ENCODE assay signal across 18 cellular contexts in genomic region chr1:101283443-101283842, GRCh38. TPM values are rescaled to one million over a fixed set of nuclear protein-coding genes. Genes with fewer than 3 reads are reported as not detected.
DNase-seq lines count a peak whose midpoint lies in the region; ATAC-seq and TF ChIP-seq lines count a peak whose summit lies in the region.
"Had no signal": no experiment of that assay in that cellular context is flagged by ENCODE, and none has a peak within 500 bp of the region (broad histone marks: within the 10 kb centered on the region; RNA-seq: fewer than 3 reads in every experiment).

No MANE protein-coding gene starts in this region.

- no peak overlapping the region for H3K23ac ChIP-seq in mesenchymal stem cell (ENCODE audit: low read length in 2 of 2)

- H3K9me3 ChIP-seq in mesenchymal stem cell (ENCODE audit: control insufficient read depth, low read length), result no peaks in the 10 kb centered on the region
- H3K9me3 ChIP-seq: left lung, ovary, sigmoid colon had no signal

- H3K4ac ChIP-seq in mesenchymal stem cell (ENCODE audit: low read depth in 1 of 2, low read length in 2 of 2), result no peak overlapping the region

- H3K27me3 Mint-ChIP-seq in stimulated activated naive CD8-positive, alpha-beta T cell treated with anti-CD3 and anti-CD28 coated beads, Interleukin-15, Interleukin-2, amounts not matched to agents 100 ng/mL and 50 ng/mL, for 24 hours, result no peaks in the 10 kb centered on the region
- H3K27me3 Mint-ChIP-seq in activated CD8-positive, alpha-beta T cell treated with anti-CD3 and anti-CD28 coated beads for 36 hours, result no peaks in the 10 kb centered on the region

- no peaks in the 10 kb centered on the region for H3K79me1 ChIP-seq in mesenchymal stem cell (replicated peaks; ENCODE audit: low read length, poor library complexity, severe bottlenecking)

- no peaks in the 10 kb centered on the region for H3K36me3 ChIP-seq in mesenchymal stem cell (ENCODE audit: control insufficient read depth in 1 of 2, insufficient read depth in 2 of 2, low read depth in 1 of 2, low read length in 2 of 2)
- H3K36me3 ChIP-seq: left lung, ovary, sigmoid colon had no signal

- no peak overlapping the region for H2BK120ac ChIP-seq in mesenchymal stem cell (ENCODE audit: low read depth, low read length)

- H4K8ac ChIP-seq in mesenchymal stem cell (ENCODE audit: low read length), result peak overlapping the region; percentile 16

- H3K18ac ChIP-seq in mesenchymal stem cell (ENCODE audit: low read depth in 1 of 2, low read length in 2 of 2), result no peak overlapping the region

- H3K36me3 Mint-ChIP-seq in stimulated activated naive CD8-positive, alpha-beta T cell treated with anti-CD3 and anti-CD28 coated beads, Interleukin-15, Interleukin-2, amounts not matched to agents 100 ng/mL and 50 ng/mL, for 24 hours (ENCODE audit: low read depth), result no peaks in the 10 kb centered on the region
- peaks cover 8% of the 10 kb centered on the region for H3K36me3 Mint-ChIP-seq in activated CD8-positive, alpha-beta T cell treated with anti-CD3 and anti-CD28 coated beads for 36 hours (ENCODE audit: low read depth)

- H3K4me3 Mint-ChIP-seq in stimulated activated naive CD8-positive, alpha-beta T cell treated with anti-CD3 and anti-CD28 coated beads, Interleukin-15, Interleukin-2, amounts not matched to agents 100 ng/mL and 50 ng/mL, for 24 hours, result peak overlapping the region; percentile 74
- H3K4me3 Mint-ChIP-seq in activated CD8-positive, alpha-beta T cell treated with anti-CD3 and anti-CD28 coated beads for 36 hours, result peak overlapping the region; percentile 66

- H3K4me3 ChIP-seq in mesenchymal stem cell (ENCODE audit: insufficient read depth in 1 of 2, low read depth in 1 of 2, low read length in 2 of 2), result no peak overlapping the region
- no peak overlapping the region for H3K4me3 ChIP-seq in foreskin fibroblast (ENCODE audit: low read depth in 1 of 2, low read length in 2 of 2)
- H3K4me3 ChIP-seq: GM12878, left lung, ovary, sigmoid colon had no signal

- CTCF ChIA-PET in activated CD8-positive, alpha-beta T cell treated with anti-CD3 and anti-CD28 coated beads for 36 hours (lab: Charles Lee), result interaction anchor here (1.2 to 16.8 kb wide), 6 partner anchors 15 to 362 kb away, joined by 4 to 301 read pairs (median 8); partner anchors contain the start of gene S1PR1

- POLR2A ChIA-PET in activated CD8-positive, alpha-beta T cell treated with anti-CD3 and anti-CD28 coated beads for 36 hours (lab: Charles Lee), result interaction anchor here (0.6 to 2.4 kb wide), 9 partner anchors 10 to 335 kb away, joined by 3 to 16 read pairs (median 5); no protein-coding TSS in a partner anchor

- H2AFZ ChIP-seq in mesenchymal stem cell (ENCODE audit: low read depth, low read length), result no peak overlapping the region

- no peak overlapping the region for H3K14ac ChIP-seq in mesenchymal stem cell (ENCODE audit: low read length in 2 of 2)

- H3K9ac ChIP-seq in mesenchymal stem cell (ENCODE audit: low read length), result no peak overlapping the region

- no peak overlapping the region for H2AK5ac ChIP-seq in mesenchymal stem cell (ENCODE audit: low read length, severe bottlenecking)

- no peak overlapping the region for H3K4me2 ChIP-seq in mesenchymal stem cell (ENCODE audit: low read length, poor library complexity, severe bottlenecking)

- intact Hi-C loops in activated CD8-positive, alpha-beta T cell treated with anti-CD3 and anti-CD28 coated beads for 36 hours (cut with micrococcal nuclease), result no loop called here

- no peak overlapping the region for H3K27ac ChIP-seq in mesenchymal stem cell (ENCODE audit: low read length, poor library complexity, severe bottlenecking)
- H3K27ac ChIP-seq: foreskin keratinocyte, left lung, ovary, sigmoid colon had no signal

- no peak for DNase-seq in stimulated activated naive CD8-positive, alpha-beta T cell treated with anti-CD3 and anti-CD28 coated beads, Interleukin-15, Interleukin-2, amounts not matched to agents 100 U/mL and 50 U/mL, for 24 hours
- DNase-seq in activated CD8-positive, alpha-beta T cell treated with anti-CD3 and anti-CD28 coated beads for 36 hours, result no peak
- no peak for DNase-seq in mesenchymal stem cell
- no peak for DNase-seq in NCI-H1930 (lab: John Stamatoyannopoulos, UW)
- no peak for DNase-seq in T-helper 9 cell
- no peak for DNase-seq in foreskin fibroblast
- DNase-seq: AML-193, aorta, foreskin keratinocyte, GDM1, left lung, NCI-H1417, ovary, sigmoid colon, SW 1271 had no signal

- H2BK5ac ChIP-seq in mesenchymal stem cell (ENCODE audit: low read depth, low read length, poor library complexity, severe bottlenecking), result no peak overlapping the region

- H2BK12ac ChIP-seq in mesenchymal stem cell (ENCODE audit: low read length in 2 of 2), result no peak overlapping the region

- TF ChIP-seq CTCF in activated CD8-positive, alpha-beta T cell treated with anti-CD3 and anti-CD28 coated beads for 36 hours (IDR thresholded peaks at IDR 0.05), result no peak
- TF ChIP-seq CTCF in foreskin fibroblast (IDR thresholded peaks at IDR 0.05; ENCODE audit: low read depth, low read length), result no peak

- no peak overlapping the region for H4K91ac ChIP-seq in mesenchymal stem cell (ENCODE audit: low read length)

- H3K4me1 ChIP-seq in mesenchymal stem cell (ENCODE audit: control insufficient read depth, insufficient read depth, low read depth, low read length), result no peaks in the 10 kb centered on the region
- H3K4me1 ChIP-seq: foreskin keratinocyte, sigmoid colon had no signal

- peaks cover 95% of the 10 kb centered on the region for H3K4me1 Mint-ChIP-seq in stimulated activated naive CD8-positive, alpha-beta T cell treated with anti-CD3 and anti-CD28 coated beads, Interleukin-15, Interleukin-2, amounts not matched to agents 100 ng/mL and 50 ng/mL, for 24 hours (ENCODE audit: low read depth)
- peaks cover 86% of the 10 kb centered on the region for H3K4me1 Mint-ChIP-seq in activated CD8-positive, alpha-beta T cell treated with anti-CD3 and anti-CD28 coated beads for 36 hours (ENCODE audit: low read depth)

- 30% methylated on average over 2 of the region's 3 CpGs for WGBS in mesenchymal stem cell

- no peak for ATAC-seq in stimulated activated naive CD8-positive, alpha-beta T cell treated with anti-CD3 and anti-CD28 coated beads, Interleukin-15, Interleukin-2, amounts not matched to agents 100 U/mL and 50 U/mL, for 24 hours
- no peak for ATAC-seq in activated CD8-positive, alpha-beta T cell treated with anti-CD3 and anti-CD28 coated beads for 36 hours
- ATAC-seq: activated CD4-positive, CD25-positive, alpha-beta regulatory T cell treated with anti-CD3 and anti-CD28 coated beads, Interleukin-2, amount 50 U/mL, for 24 hours; foreskin keratinocyte; GM12878; left lung had no signal

- peaks cover 0 to 10% of the 10 kb centered on the region in 2 experiments for H3K27me3 ChIP-seq in mesenchymal stem cell (ENCODE audit: control insufficient read depth in 1 of 2, insufficient read depth in 1 of 2, low read length in 2 of 2)
- H3K27me3 ChIP-seq: ovary, sigmoid colon had no signal

- no peaks in the 10 kb centered on the region for H3K9me3 Mint-ChIP-seq in stimulated activated naive CD8-positive, alpha-beta T cell treated with anti-CD3 and anti-CD28 coated beads, Interleukin-15, Interleukin-2, amounts not matched to agents 100 ng/mL and 50 ng/mL, for 24 hours
- peaks cover 5% of the 10 kb centered on the region for H3K9me3 Mint-ChIP-seq in activated CD8-positive, alpha-beta T cell treated with anti-CD3 and anti-CD28 coated beads for 36 hours

- peak overlapping the region; percentile 86 for H3K27ac Mint-ChIP-seq in stimulated activated naive CD8-positive, alpha-beta T cell treated with anti-CD3 and anti-CD28 coated beads, Interleukin-15, Interleukin-2, amounts not matched to agents 100 ng/mL and 50 ng/mL, for 24 hours
- peak overlapping the region; percentile 87 for H3K27ac Mint-ChIP-seq in activated CD8-positive, alpha-beta T cell treated with anti-CD3 and anti-CD28 coated beads for 36 hours

- no peak overlapping the region for H2BK15ac ChIP-seq in mesenchymal stem cell (ENCODE audit: low read depth, poor library complexity, severe bottlenecking)

RNA-seq across cellular contexts. Expression of gene S1PR1, which starts 46.6 kb away (rescaled TPM):
- total RNA-seq in activated CD8-positive, alpha-beta T cell treated with anti-CD3 and anti-CD28 coated beads for 36 hours, result 10 to 100 TPM; 63.9 to 66.4 TPM
- polyA plus RNA-seq in mesenchymal stem cell (2013, experiment 1 of 2), result 3.3 TPM
- polyA plus RNA-seq in mesenchymal stem cell (2013, experiment 2 of 2), result 3.9 TPM
